10 cellular contexts compared by ENCODE assay signal in genomic region chr3:70716832-70717231, GRCh38.
DNase-seq lines count a peak whose midpoint lies in the region; ATAC-seq, FAIRE-seq and TF ChIP-seq lines count a peak whose summit lies in the region.
"Had no signal": no experiment of that assay in that cellular context is flagged by ENCODE, and none has a peak within 500 bp of the region (broad histone marks: within the 10 kb centered on the region; RNA-seq: fewer than 3 reads in every experiment).

No MANE protein-coding gene starts in this region.

- no peak overlapping the region for H2AFZ ChIP-seq in endothelial cell of umbilical vein (ENCODE audit: low read depth, low read length)

- no peaks in the 10 kb centered on the region for H3K79me2 ChIP-seq in endothelial cell of umbilical vein (ENCODE audit: control insufficient read depth, insufficient read depth, low read length)

- no peak for ATAC-seq in HG02884 (IDR thresholded peaks at IDR 0.05; ENCODE audit: unreplicated experiment)

- CTCF ChIA-PET in endothelial cell of umbilical vein (lab: Charles Lee) = interaction anchor here (0.6 to 2.9 kb wide), 69 partner anchors 9 to 964 kb away, joined by 3 to 41 read pairs (median 5); no protein-coding TSS in a partner anchor

- no peaks in the 10 kb centered on the region for H3K9me1 ChIP-seq in endothelial cell of umbilical vein (replicated peaks; ENCODE audit: control insufficient read depth, extremely low read depth, insufficient read depth, low read length)

- FAIRE-seq in endothelial cell of umbilical vein (lab: Jason Lieb, UNC) (peak; percentile 74), GM12891 (lab: Jason Lieb, UNC) (no peak)
- FAIRE-seq: G401.6 had no signal

- H3K27ac ChIP-seq in endothelial cell of umbilical vein (ENCODE audit: insufficient read depth, low read depth, low read length) = no peak overlapping the region

- dilution Hi-C loops in endothelial cell of umbilical vein (cut with MboI; ENCODE audit: extremely low pct_ligation_motif_present, low sequenced_read_pairs) = no loop called here

- no peaks in the 10 kb centered on the region for H4K20me1 ChIP-seq in endothelial cell of umbilical vein (replicated peaks; ENCODE audit: control insufficient read depth, extremely low read depth, insufficient read depth, low read length)

- no peak for TF ChIP-seq POLR2A in endothelial cell of umbilical vein (IDR thresholded peaks at IDR 0.05; ENCODE audit: low read depth, low read length)
- no peak for TF ChIP-seq POLR2A in GM12891 (IDR thresholded peaks at IDR 0.05; ENCODE audit: low read depth, low read length)

- no peaks in the 10 kb centered on the region for H3K27me3 ChIP-seq in endothelial cell of umbilical vein (ENCODE audit: control insufficient read depth in 2 of 2, insufficient read depth in 2 of 2, low read length in 2 of 2)

- no peak overlapping the region for H3K9ac ChIP-seq in endothelial cell of umbilical vein (replicated peaks; ENCODE audit: extremely low read depth, insufficient read depth, low read length)

- H3K4me2 ChIP-seq in endothelial cell of umbilical vein (ENCODE audit: insufficient read depth, low read length) = no peak overlapping the region

- H3K9me3 ChIP-seq in endothelial cell of umbilical vein (replicated peaks; ENCODE audit: control insufficient read depth, insufficient read depth, low read length) = peaks cover 3% of the 10 kb centered on the region

- intact Hi-C loops in endothelial cell of umbilical vein (cut with micrococcal nuclease) = loop anchor here (1.0 to 5.0 kb wide), 7 partner anchors 235 to 936 kb away; no protein-coding TSS in a partner anchor

- DNase-seq in AG09309 (ENCODE audit: low read depth) = peak; percentile 13
- DNase-seq in LNCaP clone FGC (ENCODE audit: low read depth) = no peak
- DNase-seq in endothelial cell of umbilical vein (ENCODE audit: low read depth, low spot score) = peak; percentile 86
- peak; percentile 20 for DNase-seq in medulla oblongata (ENCODE audit: extremely low spot score)
- no peak for DNase-seq in ACHN
- no peak for DNase-seq in GM12891 (ENCODE audit: insufficient read length, low spot score)
- no peak for DNase-seq in activated CD8-positive, alpha-beta memory T cell treated with anti-CD3 and anti-CD28 coated beads, Interleukin-2, amount 50 U/mL, for 48 hours
- DNase-seq: NCI-H774 had no signal

- in situ Hi-C loops in ACHN (cut with HindIII; ENCODE audit: low pct_ligation_motif_present, low pct_unique_long_range_greater_than_20kb, low sequenced_read_pairs) = no loop called here

- no TSS peak for BruUV-seq in endothelial cell of umbilical vein (replicated peaks; lab: Mats Ljungman, UMichigan)

- H3K4me1 ChIP-seq in endothelial cell of umbilical vein (ENCODE audit: control insufficient read depth, extremely low read depth, insufficient read depth, low read length) = peaks cover 5% of the 10 kb centered on the region

- H3K4me3 ChIP-seq in AG09309 (ENCODE audit: control insufficient read depth, low read depth, low read length) (no peak overlapping the region), LNCaP clone FGC (ENCODE audit: low read depth, low read length) (no peak overlapping the region), endothelial cell of umbilical vein (replicated peaks in 1 of 3; ENCODE audit: insufficient read depth in 1 of 3, low read depth in 1 of 3, low read length in 3 of 3) (no peak overlapping the region)

- H3K36me3 ChIP-seq in endothelial cell of umbilical vein (ENCODE audit: control insufficient read depth in 2 of 2, extremely low read depth in 1 of 2, insufficient read depth in 2 of 2, low read length in 2 of 2) = no peaks in the 10 kb centered on the region

- TF ChIP-seq CTCF in AG09309 (IDR thresholded peaks at IDR 0.05; ENCODE audit: control insufficient read depth, insufficient read depth, low read depth, low read length, missing control alignments) (peak; percentile 61), LNCaP clone FGC (IDR thresholded peaks at IDR 0.05; ENCODE audit: control insufficient read depth, extremely low read depth, insufficient read depth) (peak; percentile 67), endothelial cell of umbilical vein (IDR thresholded peaks at IDR 0.05; ENCODE audit: extremely low read depth in 1 of 2, insufficient read depth in 1 of 2, low read depth in 1 of 2, low read length in 2 of 2) (peak; percentile 17 to 46)

- POLR2A ChIA-PET in endothelial cell of umbilical vein (lab: Charles Lee) = interaction anchor here (0.6 kb wide), 1 partner anchor 625 kb away, joined by 5 read pairs; no protein-coding TSS in a partner anchor

TF ChIP-seq in endothelial cell of umbilical vein, 7 proteins besides CTCF, POLR2A, EP300 and RAD21:
- TF ChIP-seq MYC (IDR thresholded peaks at IDR 0.05; ENCODE audit: low read depth, low read length) (no peak), MAX (IDR thresholded peaks at IDR 0.05; ENCODE audit: insufficient read depth, insufficient read length) (no peak), GATA2 (IDR thresholded peaks at IDR 0.05; ENCODE audit: insufficient read depth, insufficient read length, low read depth, low read length) (no peak), FOS (IDR thresholded peaks at IDR 0.05; ENCODE audit: borderline replicate concordance, insufficient read depth, low read length) (no peak), JUN (IDR thresholded peaks at IDR 0.05; ENCODE audit: borderline replicate concordance, insufficient read depth, insufficient read length, low read depth) (no peak), EZH2 (IDR thresholded peaks at IDR 0.05; ENCODE audit: borderline replicate concordance, low read depth, low read length, severe bottlenecking) (no peak), POLR2AphosphoS5 (IDR thresholded peaks at IDR 0.05; ENCODE audit: insufficient read depth, low read depth, low read length) (no peak)

TF ChIP-seq in GM12891, 5 proteins besides CTCF, POLR2A, EP300 and RAD21:
- TF ChIP-seq SPI1 (IDR thresholded peaks at IDR 0.05; ENCODE audit: low read depth, low read length) (no peak), TAF1 (IDR thresholded peaks at IDR 0.05; ENCODE audit: low read depth, low read length) (no peak), POLR2AphosphoS5 (IDR thresholded peaks at IDR 0.05; ENCODE audit: low read depth, low read length) (no peak)

Comparison
In these comparisons a context has a peak if more than half of its experiments do, and no peak if none do; other contexts are left out.
1. DNase-seq: peak in AG09309 (single experiment), endothelial cell of umbilical vein (single experiment) and medulla oblongata (single experiment); none in LNCaP clone FGC (single experiment), ACHN (single experiment), GM12891 (single experiment) and activated CD8-positive, alpha-beta memory T cell treated with anti-CD3 and anti-CD28 coated beads, Interleukin-2, amount 50 U/mL, for 48 hours (single experiment).
2. Peak in every context shown above with its lines, with median percentiles within 50 percentile points of each other: CTCF ChIP-seq.